In the genomic region with DNA sequence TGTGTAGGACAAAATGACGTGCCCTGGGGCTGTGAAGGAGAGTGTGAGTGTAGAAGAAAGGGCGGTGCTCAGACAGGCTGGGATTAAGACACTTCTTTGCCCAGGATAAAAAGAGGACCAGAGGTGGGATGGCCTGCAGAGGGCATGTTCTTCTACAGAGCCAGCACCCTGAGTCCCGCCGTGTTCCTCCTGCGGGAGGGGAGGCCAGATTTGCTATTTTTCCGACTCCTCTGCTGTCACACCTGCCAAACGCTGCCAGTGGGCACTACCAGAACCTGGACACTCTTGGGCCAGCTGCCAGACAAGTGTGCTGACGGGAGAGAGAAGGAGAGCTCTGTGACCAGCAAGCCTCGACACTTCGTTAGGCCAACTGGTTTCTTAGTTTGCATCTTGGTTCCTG, we compare ENCODE assay signal across 22 cellular contexts.
DNase-seq lines count a peak whose midpoint lies in the region; ATAC-seq and TF ChIP-seq lines count a peak whose summit lies in the region.
"Had no signal": no experiment of that assay in that cellular context is flagged by ENCODE, and none has a peak within 500 bp of the region (broad histone marks: within the 10 kb centered on the region; RNA-seq: fewer than 3 reads in every experiment).

No MANE protein-coding gene starts in this region.

- H3K9me3 ChIP-seq in endodermal cell (ENCODE audit: control insufficient read depth, low read length) (no peaks in the 10 kb centered on the region), neural progenitor cell (ENCODE audit: low read depth) (no peaks in the 10 kb centered on the region)
- H3K9me3 ChIP-seq: A549 had no signal

- ATAC-seq in activated CD8-positive, alpha-beta T cell treated with anti-CD3 and anti-CD28 coated beads, Interleukin-2, amount 10 ng/mL, durations not matched to agents 7 days and 5 days, result no peak
- ATAC-seq in GM19023 (IDR thresholded peaks at IDR 0.05; ENCODE audit: unreplicated experiment), result no peak

- H4K20me1 ChIP-seq in neural progenitor cell (ENCODE audit: low read depth), result no peaks in the 10 kb centered on the region

- H3K27me3 Mint-ChIP-seq in endodermal cell (ENCODE audit: insufficient read depth) (no peaks in the 10 kb centered on the region), neural progenitor cell (ENCODE audit: insufficient read depth, low read depth) (no peaks in the 10 kb centered on the region), mesothelial cell of epicardium (ENCODE audit: low read depth) (peaks cover 2% of the 10 kb centered on the region)
- no peaks in the 10 kb centered on the region for H3K27me3 Mint-ChIP-seq in activated CD8-positive, alpha-beta T cell treated with anti-CD3 and anti-CD28 coated beads, Interleukin-2, amount 10 ng/mL, durations not matched to agents 7 days and 5 days (ENCODE audit: low read depth)
- H3K27me3 Mint-ChIP-seq: B cell had no signal

- H3K4me3 Mint-ChIP-seq in endodermal cell (no peak overlapping the region), neural progenitor cell (no peak overlapping the region), mesothelial cell of epicardium (no peak overlapping the region)
- H3K4me3 Mint-ChIP-seq in activated CD8-positive, alpha-beta T cell treated with anti-CD3 and anti-CD28 coated beads, Interleukin-2, amount 10 ng/mL, durations not matched to agents 7 days and 5 days, result no peak overlapping the region
- H3K4me3 Mint-ChIP-seq: B cell, CD14-positive monocyte, HFFc6 had no signal

- no peaks in the 10 kb centered on the region for H3K36me3 ChIP-seq in endodermal cell (ENCODE audit: control insufficient read depth, insufficient read depth, low read length)
- H3K36me3 ChIP-seq in neural progenitor cell, result no peaks in the 10 kb centered on the region

- H3K4me2 ChIP-seq in neural progenitor cell, result no peak overlapping the region
- H3K4me2 ChIP-seq: A549 had no signal

- no peaks in the 10 kb centered on the region for H3F3A ChIP-seq in neural progenitor cell (ENCODE audit: low read depth)

- H3K36me3 Mint-ChIP-seq in endodermal cell (ENCODE audit: low read depth) (no peaks in the 10 kb centered on the region), neural progenitor cell (no peaks in the 10 kb centered on the region), mesothelial cell of epicardium (peaks cover under 1% of the 10 kb centered on the region)
- H3K36me3 Mint-ChIP-seq in activated CD8-positive, alpha-beta T cell treated with anti-CD3 and anti-CD28 coated beads, Interleukin-2, amount 10 ng/mL, durations not matched to agents 7 days and 5 days (ENCODE audit: low read depth), result no peaks in the 10 kb centered on the region
- H3K36me3 Mint-ChIP-seq: CD14-positive monocyte had no signal

- no peaks in the 10 kb centered on the region for H3K79me2 ChIP-seq in neural progenitor cell (ENCODE audit: low read depth)

- H3K4me1 Mint-ChIP-seq in endodermal cell, result no peaks in the 10 kb centered on the region
- no peaks in the 10 kb centered on the region for H3K4me1 Mint-ChIP-seq in neural progenitor cell
- peaks cover 7% of the 10 kb centered on the region for H3K4me1 Mint-ChIP-seq in mesothelial cell of epicardium
- no peaks in the 10 kb centered on the region for H3K4me1 Mint-ChIP-seq in activated CD8-positive, alpha-beta T cell treated with anti-CD3 and anti-CD28 coated beads, Interleukin-2, amount 10 ng/mL, durations not matched to agents 7 days and 5 days (ENCODE audit: low read depth)
- H3K4me1 Mint-ChIP-seq: B cell, CD14-positive monocyte had no signal

- 84 to 94% methylated on average over 4 to 10 of the region's 10 CpGs for WGBS in endodermal cell (ENCODE audit: insufficient coverage in 1 of 2, insufficient read length in 1 of 2), 2 experiments

- POLR2A ChIA-PET in activated CD8-positive, alpha-beta T cell treated with anti-CD3 and anti-CD28 coated beads, Interleukin-2, amount 10 ng/mL, durations not matched to agents 7 days and 5 days (lab: Charles Lee), result no interaction called here

- H3K4me1 ChIP-seq in endodermal cell (ENCODE audit: control insufficient read depth, insufficient read depth, low read length), result no peaks in the 10 kb centered on the region
- H3K4me1 ChIP-seq in neural progenitor cell, result no peaks in the 10 kb centered on the region

- no peak overlapping the region for H3K27ac Mint-ChIP-seq in endodermal cell
- H3K27ac Mint-ChIP-seq in neural progenitor cell, result no peak overlapping the region
- no peak overlapping the region for H3K27ac Mint-ChIP-seq in mesothelial cell of epicardium
- H3K27ac Mint-ChIP-seq in activated CD8-positive, alpha-beta T cell treated with anti-CD3 and anti-CD28 coated beads, Interleukin-2, amount 10 ng/mL, durations not matched to agents 7 days and 5 days, result no peak overlapping the region
- H3K27ac Mint-ChIP-seq: B cell, HFFc6 had no signal

- H3K27me3 ChIP-seq in endodermal cell (ENCODE audit: control insufficient read depth, insufficient read depth, low read length, poor library complexity, severe bottlenecking) (no peaks in the 10 kb centered on the region), neural progenitor cell (no peaks in the 10 kb centered on the region)

- no peak overlapping the region for H3K9ac ChIP-seq in endodermal cell (ENCODE audit: extremely low read depth, low read length, poor library complexity, severe bottlenecking)
- H3K9ac ChIP-seq in neural progenitor cell, result no peak overlapping the region

- no peak overlapping the region for H3K4me3 ChIP-seq in endodermal cell (ENCODE audit: low read length)
- no peak overlapping the region for H3K4me3 ChIP-seq in neural progenitor cell
- H3K4me3 ChIP-seq: A549 had no signal

- CTCF ChIA-PET in activated CD8-positive, alpha-beta T cell treated with anti-CD3 and anti-CD28 coated beads, Interleukin-2, amount 10 ng/mL, durations not matched to agents 7 days and 5 days (lab: Charles Lee), result no interaction called here

- H3K9me3 Mint-ChIP-seq in endodermal cell, result peaks cover 4% of the 10 kb centered on the region
- H3K9me3 Mint-ChIP-seq in neural progenitor cell, result no peaks in the 10 kb centered on the region
- peaks cover 19% of the 10 kb centered on the region for H3K9me3 Mint-ChIP-seq in mesothelial cell of epicardium
- H3K9me3 Mint-ChIP-seq in activated CD8-positive, alpha-beta T cell treated with anti-CD3 and anti-CD28 coated beads, Interleukin-2, amount 10 ng/mL, durations not matched to agents 7 days and 5 days (ENCODE audit: insufficient read depth), result no peaks in the 10 kb centered on the region

- no peak overlapping the region for H2AFZ ChIP-seq in neural progenitor cell (replicated peaks)

- TF ChIP-seq CTCF in endodermal cell (conservative IDR thresholded peaks at IDR 0.05) (peak; percentile 31), neural progenitor cell (IDR thresholded peaks at IDR 0.05) (no peak), mesothelial cell of epicardium (IDR thresholded peaks at IDR 0.05; ENCODE audit: unreplicated experiment) (no peak)

- H3K27ac ChIP-seq in endodermal cell (ENCODE audit: low read depth, low read length), result no peak overlapping the region
- H3K27ac ChIP-seq in neural progenitor cell, result no peak overlapping the region

- peak; percentile 39 for DNase-seq in ELF-1 (ENCODE audit: low read depth, low spot score)
- DNase-seq in NCI-H69 (lab: John Stamatoyannopoulos, UW), result peak; percentile 25
- peak; percentile 53 for DNase-seq in endodermal cell
- peak; percentile 5 for DNase-seq in neural progenitor cell (ENCODE audit: low spot score)
- DNase-seq in mesothelial cell of epicardium (ENCODE audit: low spot score in 2 of 2, unreplicated experiment in 2 of 2), result no peak
- no peak for DNase-seq in activated CD8-positive, alpha-beta T cell treated with anti-CD3 and anti-CD28 coated beads, Interleukin-2, amount 10 ng/mL, durations not matched to agents 7 days and 5 days
- DNase-seq: GF-D8, HFFc6, KBM-7, MM.1S, NCI-H1092, NCI-H1436, NCI-H1930, NCI-H226, NCI-H524, RPMI8226, SHP77, SW 1271 had no signal

Comparison
In these comparisons a context has a peak if more than half of its experiments do, and no peak if none do; other contexts are left out.
1. DNase-seq: peak in ELF-1 (single experiment), NCI-H69 (single experiment), endodermal cell (single experiment) and neural progenitor cell (single experiment); none in mesothelial cell of epicardium (0 of 2) and activated CD8-positive, alpha-beta T cell treated with anti-CD3 and anti-CD28 coated beads, Interleukin-2, amount 10 ng/mL, durations not matched to agents 7 days and 5 days (single experiment).